9 cellular contexts compared by ENCODE assay signal in the genomic region with DNA sequence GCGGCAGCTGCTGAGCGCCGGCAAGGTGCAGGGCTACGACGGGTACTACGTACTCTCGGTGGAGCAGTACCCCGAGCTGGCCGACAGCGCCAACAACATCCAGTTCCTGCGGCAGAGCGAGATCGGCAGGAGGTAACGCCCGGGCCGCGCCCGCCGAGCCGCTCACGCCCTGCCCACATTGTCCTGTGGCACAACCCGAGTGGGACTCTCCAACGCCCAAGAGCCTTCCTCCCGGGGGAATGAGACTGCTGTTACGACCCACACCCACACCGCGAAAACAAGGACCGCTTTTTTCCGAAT.
"Had no signal": no experiment of that assay in that cellular context is flagged by ENCODE, and none has a peak within 500 bp of the region (broad histone marks: within the 10 kb centered on the region; RNA-seq: fewer than 3 reads in every experiment).

No MANE protein-coding gene starts in this region.

- H3K4me2 ChIP-seq: KMS-11 had no signal

- H3K4me3 ChIP-seq: GM23248, HAP-1 had no signal

- H3K36me3 Mint-ChIP-seq: IgD-negative memory B cell had no signal

- H3K27me3 Mint-ChIP-seq: IgD-negative memory B cell had no signal

- H3K27ac ChIP-seq: GM23248, HL-60, KMS-11 had no signal

- H3K27ac Mint-ChIP-seq: HFFc6 had no signal

- ATAC-seq: HCT116 had no signal

- H3K9me3 ChIP-seq: HAP-1 had no signal

- H2AFZ ChIP-seq: GM23248 had no signal

- DNase-seq: GM23248, GOT3, HFFc6, KBM-7 had no signal

- H3K4me3 Mint-ChIP-seq: HFFc6, IgD-negative memory B cell had no signal
